Comparison of ENCODE assay signal across 2 cellular contexts in the genomic region with DNA sequence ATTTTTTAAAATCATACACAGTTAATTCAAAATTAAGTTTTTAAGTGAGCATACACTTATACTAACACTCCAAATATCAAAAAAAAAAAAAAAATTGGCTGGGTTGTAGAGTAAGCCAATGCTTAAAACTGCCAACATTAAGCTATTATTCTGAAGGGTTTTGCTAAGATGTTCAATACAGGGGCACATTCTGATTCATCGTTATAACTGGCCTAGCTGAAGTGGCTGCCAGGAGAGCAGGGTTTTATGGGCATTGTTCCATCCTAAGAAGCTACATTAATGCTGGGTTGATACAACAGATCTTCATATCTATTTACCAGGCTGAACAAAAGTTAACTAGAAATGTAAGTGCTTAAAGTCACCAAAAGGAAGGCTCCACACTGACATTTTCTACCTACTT.
TF ChIP-seq lines count a peak whose summit lies in the region.

No MANE protein-coding gene starts in this region.

TF ChIP-seq in GM23338, 12 proteins besides CTCF, POLR2A, EP300 and RAD21 (continued from another document):
- TF ChIP-seq, protein P1, sequence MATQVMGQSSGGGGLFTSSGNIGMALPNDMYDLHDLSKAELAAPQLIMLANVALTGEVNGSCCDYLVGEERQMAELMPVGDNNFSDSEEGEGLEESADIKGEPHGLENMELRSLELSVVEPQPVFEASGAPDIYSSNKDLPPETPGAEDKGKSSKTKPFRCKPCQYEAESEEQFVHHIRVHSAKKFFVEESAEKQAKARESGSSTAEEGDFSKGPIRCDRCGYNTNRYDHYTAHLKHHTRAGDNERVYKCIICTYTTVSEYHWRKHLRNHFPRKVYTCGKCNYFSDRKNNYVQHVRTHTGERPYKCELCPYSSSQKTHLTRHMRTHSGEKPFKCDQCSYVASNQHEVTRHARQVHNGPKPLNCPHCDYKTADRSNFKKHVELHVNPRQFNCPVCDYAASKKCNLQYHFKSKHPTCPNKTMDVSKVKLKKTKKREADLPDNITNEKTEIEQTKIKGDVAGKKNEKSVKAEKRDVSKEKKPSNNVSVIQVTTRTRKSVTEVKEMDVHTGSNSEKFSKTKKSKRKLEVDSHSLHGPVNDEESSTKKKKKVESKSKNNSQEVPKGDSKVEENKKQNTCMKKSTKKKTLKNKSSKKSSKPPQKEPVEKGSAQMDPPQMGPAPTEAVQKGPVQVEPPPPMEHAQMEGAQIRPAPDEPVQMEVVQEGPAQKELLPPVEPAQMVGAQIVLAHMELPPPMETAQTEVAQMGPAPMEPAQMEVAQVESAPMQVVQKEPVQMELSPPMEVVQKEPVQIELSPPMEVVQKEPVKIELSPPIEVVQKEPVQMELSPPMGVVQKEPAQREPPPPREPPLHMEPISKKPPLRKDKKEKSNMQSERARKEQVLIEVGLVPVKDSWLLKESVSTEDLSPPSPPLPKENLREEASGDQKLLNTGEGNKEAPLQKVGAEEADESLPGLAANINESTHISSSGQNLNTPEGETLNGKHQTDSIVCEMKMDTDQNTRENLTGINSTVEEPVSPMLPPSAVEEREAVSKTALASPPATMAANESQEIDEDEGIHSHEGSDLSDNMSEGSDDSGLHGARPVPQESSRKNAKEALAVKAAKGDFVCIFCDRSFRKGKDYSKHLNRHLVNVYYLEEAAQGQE (IDR thresholded peaks at IDR 0.05; ENCODE audit: unreplicated experiment), result no peak
- TF ChIP-seq POLR2AphosphoS5 (IDR thresholded peaks at IDR 0.05; ENCODE audit: low read depth), result no peak
- TF ChIP-seq, protein P2, sequence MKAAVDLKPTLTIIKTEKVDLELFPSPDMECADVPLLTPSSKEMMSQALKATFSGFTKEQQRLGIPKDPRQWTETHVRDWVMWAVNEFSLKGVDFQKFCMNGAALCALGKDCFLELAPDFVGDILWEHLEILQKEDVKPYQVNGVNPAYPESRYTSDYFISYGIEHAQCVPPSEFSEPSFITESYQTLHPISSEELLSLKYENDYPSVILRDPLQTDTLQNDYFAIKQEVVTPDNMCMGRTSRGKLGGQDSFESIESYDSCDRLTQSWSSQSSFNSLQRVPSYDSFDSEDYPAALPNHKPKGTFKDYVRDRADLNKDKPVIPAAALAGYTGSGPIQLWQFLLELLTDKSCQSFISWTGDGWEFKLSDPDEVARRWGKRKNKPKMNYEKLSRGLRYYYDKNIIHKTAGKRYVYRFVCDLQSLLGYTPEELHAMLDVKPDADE (IDR thresholded peaks at IDR 0.05), result no peak
- TF ChIP-seq, protein P3, sequence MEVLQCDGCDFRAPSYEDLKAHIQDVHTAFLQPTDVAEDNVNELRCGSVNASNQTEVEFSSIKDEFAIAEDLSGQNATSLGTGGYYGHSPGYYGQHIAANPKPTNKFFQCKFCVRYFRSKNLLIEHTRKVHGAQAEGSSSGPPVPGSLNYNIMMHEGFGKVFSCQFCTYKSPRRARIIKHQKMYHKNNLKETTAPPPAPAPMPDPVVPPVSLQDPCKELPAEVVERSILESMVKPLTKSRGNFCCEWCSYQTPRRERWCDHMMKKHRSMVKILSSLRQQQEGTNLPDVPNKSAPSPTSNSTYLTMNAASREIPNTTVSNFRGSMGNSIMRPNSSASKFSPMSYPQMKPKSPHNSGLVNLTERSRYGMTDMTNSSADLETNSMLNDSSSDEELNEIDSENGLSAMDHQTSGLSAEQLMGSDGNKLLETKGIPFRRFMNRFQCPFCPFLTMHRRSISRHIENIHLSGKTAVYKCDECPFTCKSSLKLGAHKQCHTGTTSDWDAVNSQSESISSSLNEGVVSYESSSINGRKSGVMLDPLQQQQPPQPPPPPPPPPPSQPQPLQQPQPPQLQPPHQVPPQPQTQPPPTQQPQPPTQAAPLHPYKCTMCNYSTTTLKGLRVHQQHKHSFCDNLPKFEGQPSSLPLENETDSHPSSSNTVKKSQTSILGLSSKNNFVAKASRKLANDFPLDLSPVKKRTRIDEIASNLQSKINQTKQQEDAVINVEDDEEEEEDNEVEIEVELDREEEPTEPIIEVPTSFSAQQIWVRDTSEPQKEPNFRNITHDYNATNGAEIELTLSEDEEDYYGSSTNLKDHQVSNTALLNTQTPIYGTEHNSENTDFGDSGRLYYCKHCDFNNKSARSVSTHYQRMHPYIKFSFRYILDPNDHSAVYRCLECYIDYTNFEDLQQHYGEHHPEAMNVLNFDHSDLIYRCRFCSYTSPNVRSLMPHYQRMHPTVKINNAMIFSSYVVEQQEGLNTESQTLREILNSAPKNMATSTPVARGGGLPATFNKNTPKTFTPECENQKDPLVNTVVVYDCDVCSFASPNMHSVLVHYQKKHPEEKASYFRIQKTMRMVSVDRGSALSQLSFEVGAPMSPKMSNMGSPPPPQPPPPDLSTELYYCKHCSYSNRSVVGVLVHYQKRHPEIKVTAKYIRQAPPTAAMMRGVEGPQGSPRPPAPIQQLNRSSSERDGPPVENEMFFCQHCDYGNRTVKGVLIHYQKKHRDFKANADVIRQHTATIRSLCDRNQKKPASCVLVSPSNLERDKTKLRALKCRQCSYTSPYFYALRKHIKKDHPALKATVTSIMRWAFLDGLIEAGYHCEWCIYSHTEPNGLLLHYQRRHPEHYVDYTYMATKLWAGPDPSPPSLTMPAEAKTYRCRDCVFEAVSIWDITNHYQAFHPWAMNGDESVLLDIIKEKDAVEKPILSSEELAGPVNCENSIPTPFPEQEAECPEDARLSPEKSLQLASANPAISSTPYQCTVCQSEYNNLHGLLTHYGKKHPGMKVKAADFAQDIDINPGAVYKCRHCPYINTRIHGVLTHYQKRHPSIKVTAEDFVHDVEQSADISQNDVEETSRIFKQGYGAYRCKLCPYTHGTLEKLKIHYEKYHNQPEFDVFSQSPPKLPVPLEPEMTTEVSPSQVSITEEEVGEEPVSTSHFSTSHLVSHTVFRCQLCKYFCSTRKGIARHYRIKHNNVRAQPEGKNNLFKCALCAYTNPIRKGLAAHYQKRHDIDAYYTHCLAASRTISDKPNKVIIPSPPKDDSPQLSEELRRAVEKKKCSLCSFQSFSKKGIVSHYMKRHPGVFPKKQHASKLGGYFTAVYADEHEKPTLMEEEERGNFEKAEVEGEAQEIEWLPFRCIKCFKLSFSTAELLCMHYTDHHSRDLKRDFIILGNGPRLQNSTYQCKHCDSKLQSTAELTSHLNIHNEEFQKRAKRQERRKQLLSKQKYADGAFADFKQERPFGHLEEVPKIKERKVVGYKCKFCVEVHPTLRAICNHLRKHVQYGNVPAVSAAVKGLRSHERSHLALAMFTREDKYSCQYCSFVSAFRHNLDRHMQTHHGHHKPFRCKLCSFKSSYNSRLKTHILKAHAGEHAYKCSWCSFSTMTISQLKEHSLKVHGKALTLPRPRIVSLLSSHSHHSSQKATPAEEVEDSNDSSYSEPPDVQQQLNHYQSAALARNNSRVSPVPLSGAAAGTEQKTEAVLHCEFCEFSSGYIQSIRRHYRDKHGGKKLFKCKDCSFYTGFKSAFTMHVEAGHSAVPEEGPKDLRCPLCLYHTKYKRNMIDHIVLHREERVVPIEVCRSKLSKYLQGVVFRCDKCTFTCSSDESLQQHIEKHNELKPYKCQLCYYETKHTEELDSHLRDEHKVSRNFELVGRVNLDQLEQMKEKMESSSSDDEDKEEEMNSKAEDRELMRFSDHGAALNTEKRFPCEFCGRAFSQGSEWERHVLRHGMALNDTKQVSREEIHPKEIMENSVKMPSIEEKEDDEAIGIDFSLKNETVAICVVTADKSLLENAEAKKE (CRISPR knock-in tag; IDR thresholded peaks at IDR 0.05), result no peak
- TF ChIP-seq CREB1 (CRISPR knock-in tag; IDR thresholded peaks at IDR 0.05; ENCODE audit: low read depth), result no peak
- TF ChIP-seq STAT1 (IDR thresholded peaks at IDR 0.05; ENCODE audit: unreplicated experiment), result no peak
- no peak for TF ChIP-seq ZNF331 (CRISPR knock-in tag; IDR thresholded peaks at IDR 0.05; ENCODE audit: low read depth)
- TF ChIP-seq EZH2phosphoT487 (IDR thresholded peaks at IDR 0.05; ENCODE audit: unreplicated experiment), result no peak

TF ChIP-seq in SK-N-SH, 30 proteins besides CTCF, POLR2A, EP300 and RAD21 (continued from another document):
- TF ChIP-seq GATA2 (CRISPR knock-in tag; IDR thresholded peaks at IDR 0.05) (no peak), ELF1 (IDR thresholded peaks at IDR 0.05) (no peak), RCOR1 (IDR thresholded peaks at IDR 0.05; ENCODE audit: low read length) (no peak), NRF1 (IDR thresholded peaks at IDR 0.05; ENCODE audit: low read depth, low read length) (no peak), YY1 (IDR thresholded peaks at IDR 0.05; ENCODE audit: low read depth) (no peak), JUND (IDR thresholded peaks at IDR 0.05) (no peak), EZH2phosphoT487 (IDR thresholded peaks at IDR 0.05; ENCODE audit: borderline replicate concordance, low read depth) (no peak), TCF12 (IDR thresholded peaks at IDR 0.05) (no peak)
- TF ChIP-seq, protein P4, sequence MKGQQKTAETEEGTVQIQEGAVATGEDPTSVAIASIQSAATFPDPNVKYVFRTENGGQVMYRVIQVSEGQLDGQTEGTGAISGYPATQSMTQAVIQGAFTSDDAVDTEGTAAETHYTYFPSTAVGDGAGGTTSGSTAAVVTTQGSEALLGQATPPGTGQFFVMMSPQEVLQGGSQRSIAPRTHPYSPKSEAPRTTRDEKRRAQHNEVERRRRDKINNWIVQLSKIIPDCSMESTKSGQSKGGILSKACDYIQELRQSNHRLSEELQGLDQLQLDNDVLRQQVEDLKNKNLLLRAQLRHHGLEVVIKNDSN (IDR thresholded peaks at IDR 0.05; ENCODE audit: borderline replicate concordance, low read depth), result no peak
